In genomic region chr6:136696238-136696637, GRCh38 we compare ENCODE assay signal across 15 cellular contexts.
A peak's percentile ranks its signal among the peaks of the same experiment; 100 is the strongest.
DNase-seq lines count a peak whose midpoint lies in the region; ATAC-seq and TF ChIP-seq lines count a peak whose summit lies in the region.
"Had no signal": no experiment of that assay in that cellular context is flagged by ENCODE, and none has a peak within 500 bp of the region (broad histone marks: within the 10 kb centered on the region; RNA-seq: fewer than 3 reads in every experiment).

No MANE protein-coding gene starts in this region.

- DNase-seq in RWPE2 (ENCODE audit: low spot score) (no peak), fibroblast of pulmonary artery (ENCODE audit: low read depth) (peak; percentile 27), skeletal muscle cell (ENCODE audit: low read depth) (peak; percentile 34), OCI-LY7 (ENCODE audit: low spot score) (no peak)
- DNase-seq in CD4-positive, alpha-beta memory T cell = no peak
- DNase-seq: activated CD4-positive, alpha-beta memory T cell treated with anti-CD3 and anti-CD28 coated beads, Interleukin-2, amount 10 ng/mL, durations not matched to agents 7 days and 5 days; activated naive CD8-positive, alpha-beta T cell treated with anti-CD3 and anti-CD28 coated beads, Interleukin-2, amount 10 ng/mL, durations not matched to agents 7 days and 5 days; heart left ventricle; mesendoderm; PC-9; T-helper 2 cell had no signal

- H3K27ac ChIP-seq in HEK293 (ENCODE audit: extremely low read depth, low read depth, low read length) (no peak overlapping the region), RWPE2 (ENCODE audit: poor library complexity, severe bottlenecking) (peak overlapping the region; percentile 56), OCI-LY7 (ENCODE audit: low read depth, low read length, poor library complexity, severe bottlenecking) (no peak overlapping the region)
- no peak overlapping the region for H3K27ac ChIP-seq in CD4-positive, alpha-beta memory T cell (ENCODE audit: low read depth, low read length)
- H3K27ac ChIP-seq: PC-9 had no signal

- H3K27me3 ChIP-seq in RWPE2 (ENCODE audit: insufficient read depth, poor library complexity, severe bottlenecking) = no peaks in the 10 kb centered on the region
- H3K27me3 ChIP-seq in CD4-positive, alpha-beta memory T cell (ENCODE audit: insufficient read depth, low read length) = no peaks in the 10 kb centered on the region
- H3K27me3 ChIP-seq: heart left ventricle had no signal

- H4K20me1 ChIP-seq in OCI-LY7 (ENCODE audit: insufficient read depth, low read length) = no peaks in the 10 kb centered on the region

- TF ChIP-seq CTCF in HEK293 (tag by site-specific recombination; IDR thresholded peaks at IDR 0.05) (no peak), RWPE2 (IDR thresholded peaks at IDR 0.05; ENCODE audit: poor library complexity, severe bottlenecking) (no peak), fibroblast of pulmonary artery (IDR thresholded peaks at IDR 0.05; ENCODE audit: low read length, missing control alignments) (no peak), OCI-LY7 (conservative IDR thresholded peaks at IDR 0.05; ENCODE audit: low read length) (no peak)

- H3K27me3 Mint-ChIP-seq in CD4-positive, alpha-beta memory T cell = no peaks in the 10 kb centered on the region
- H3K27me3 Mint-ChIP-seq: activated CD4-positive, alpha-beta memory T cell treated with anti-CD3 and anti-CD28 coated beads, Interleukin-2, amount 10 ng/mL, durations not matched to agents 7 days and 5 days; activated naive CD8-positive, alpha-beta T cell treated with anti-CD3 and anti-CD28 coated beads, Interleukin-2, amount 10 ng/mL, durations not matched to agents 7 days and 5 days; IgD-negative memory B cell had no signal

- ATAC-seq in RWPE2 (ENCODE audit: low read depth) (peak; percentile 30; the same call in 2 of the 3 replicates), HG02981 (IDR thresholded peaks at IDR 0.05; ENCODE audit: unreplicated experiment) (no peak)

- BruUV-seq in OCI-LY7 (replicated peaks; lab: Mats Ljungman, UMichigan) = no TSS peak

- H3K4me3 ChIP-seq in HEK293 (ENCODE audit: low read depth, low read length) = no peak overlapping the region
- H3K4me3 ChIP-seq in RWPE2 (ENCODE audit: severe bottlenecking) = no peak overlapping the region
- no peak overlapping the region for H3K4me3 ChIP-seq in fibroblast of pulmonary artery (replicated peaks; ENCODE audit: low read depth, low read length)
- H3K4me3 ChIP-seq in skeletal muscle cell (ENCODE audit: low read depth, low read length) = no peak overlapping the region
- no peak overlapping the region for H3K4me3 ChIP-seq in CD4-positive, alpha-beta memory T cell (ENCODE audit: low read length in 2 of 2)
- H3K4me3 ChIP-seq in OCI-LY7 (ENCODE audit: low read depth, low read length, poor library complexity, severe bottlenecking) = no peak overlapping the region
- H3K4me3 ChIP-seq: heart left ventricle, PC-9 had no signal

- no peaks in the 10 kb centered on the region for H3K79me2 ChIP-seq in OCI-LY7 (ENCODE audit: insufficient read depth, low read depth, low read length)

- no peaks in the 10 kb centered on the region for H3K9me3 Mint-ChIP-seq in CD4-positive, alpha-beta memory T cell
- H3K9me3 Mint-ChIP-seq: activated CD4-positive, alpha-beta memory T cell treated with anti-CD3 and anti-CD28 coated beads, Interleukin-2, amount 10 ng/mL, durations not matched to agents 7 days and 5 days; activated naive CD8-positive, alpha-beta T cell treated with anti-CD3 and anti-CD28 coated beads, Interleukin-2, amount 10 ng/mL, durations not matched to agents 7 days and 5 days; IgD-negative memory B cell had no signal

- H2AFZ ChIP-seq in OCI-LY7 (ENCODE audit: low read length) = no peak overlapping the region
- H2AFZ ChIP-seq: PC-9 had no signal

- H3K36me3 Mint-ChIP-seq in CD4-positive, alpha-beta memory T cell = peaks cover 37 to 60% of the 10 kb centered on the region in 2 donors

- no peaks in the 10 kb centered on the region for H3K9me2 ChIP-seq in OCI-LY7 (ENCODE audit: insufficient read depth, low read length)

- H3K4me2 ChIP-seq in OCI-LY7 (ENCODE audit: low read length) = no peak overlapping the region
- H3K4me2 ChIP-seq: PC-9 had no signal

- H3K4me1 Mint-ChIP-seq in CD4-positive, alpha-beta memory T cell = peaks cover 15 to 26% (median 18%) of the 10 kb centered on the region in 4 donors

- intact Hi-C loops in CD4-positive, alpha-beta memory T cell (cut with micrococcal nuclease) = no loop called here
- intact Hi-C loops in OCI-LY7 (cut with micrococcal nuclease; ENCODE audit: unreplicated experiment) = no loop called here

- no peak overlapping the region for H3K4me3 Mint-ChIP-seq in CD4-positive, alpha-beta memory T cell
- H3K4me3 Mint-ChIP-seq: activated CD4-positive, alpha-beta memory T cell treated with anti-CD3 and anti-CD28 coated beads, Interleukin-2, amount 10 ng/mL, durations not matched to agents 7 days and 5 days; activated naive CD8-positive, alpha-beta T cell treated with anti-CD3 and anti-CD28 coated beads, Interleukin-2, amount 10 ng/mL, durations not matched to agents 7 days and 5 days; IgD-negative memory B cell had no signal

- no peaks in the 10 kb centered on the region for H3K9me3 ChIP-seq in HEK293 (ENCODE audit: control insufficient read depth, insufficient read depth, low read depth, low read length)
- H3K9me3 ChIP-seq in RWPE2 (ENCODE audit: severe bottlenecking) = no peaks in the 10 kb centered on the region
- no peaks in the 10 kb centered on the region for H3K9me3 ChIP-seq in CD4-positive, alpha-beta memory T cell (ENCODE audit: control insufficient read depth in 1 of 2, low read length in 2 of 2)
- no peaks in the 10 kb centered on the region for H3K9me3 ChIP-seq in OCI-LY7 (ENCODE audit: low read length)
- H3K9me3 ChIP-seq: heart left ventricle had no signal

- peak overlapping the region in 1 of 7 donors; percentile 6 for H3K27ac Mint-ChIP-seq in CD4-positive, alpha-beta memory T cell
- H3K27ac Mint-ChIP-seq: activated CD4-positive, alpha-beta memory T cell treated with anti-CD3 and anti-CD28 coated beads, Interleukin-2, amount 10 ng/mL, durations not matched to agents 7 days and 5 days; activated naive CD8-positive, alpha-beta T cell treated with anti-CD3 and anti-CD28 coated beads, Interleukin-2, amount 10 ng/mL, durations not matched to agents 7 days and 5 days; IgD-negative memory B cell; progenitor cell of endocrine pancreas had no signal

- H3K36me3 ChIP-seq in HEK293 (ENCODE audit: control insufficient read depth in 2 of 2, insufficient read depth in 1 of 2, low read length in 2 of 2) (peaks cover 0 to 4% of the 10 kb centered on the region in 2 experiments; a peak in 1 of 3 replicates), RWPE2 (ENCODE audit: low read depth) (no peaks in the 10 kb centered on the region), OCI-LY7 (ENCODE audit: insufficient read depth, low read length) (peaks cover 32% of the 10 kb centered on the region)
- peaks cover 32% of the 10 kb centered on the region for H3K36me3 ChIP-seq in CD4-positive, alpha-beta memory T cell (ENCODE audit: insufficient read depth, low read length)

- no peaks in the 10 kb centered on the region for H3K4me1 ChIP-seq in HEK293 (ENCODE audit: control insufficient read depth, insufficient read depth, low read length)
- H3K4me1 ChIP-seq in RWPE2 (ENCODE audit: insufficient read depth, poor library complexity, severe bottlenecking) = peaks cover 28% of the 10 kb centered on the region
- H3K4me1 ChIP-seq in CD4-positive, alpha-beta memory T cell (ENCODE audit: insufficient read depth, low read length) = peaks cover 13% of the 10 kb centered on the region
- no peaks in the 10 kb centered on the region for H3K4me1 ChIP-seq in OCI-LY7 (ENCODE audit: insufficient read depth, low read length, poor library complexity, severe bottlenecking)

- CTCF ChIA-PET in HEK293 (lab: Yijun Ruan, JAX) = interaction anchor here (0.5 to 1.0 kb wide), 3 partner anchors 96 to 317 kb away, joined by 3 to 4 read pairs (median 3); partner anchors contain the start of gene MAP3K5
- CTCF ChIA-PET in CD4-positive, alpha-beta memory T cell (lab: Charles Lee; ENCODE audit: partially characterized antibody) = interaction anchor here (6.7 to 7.4 kb wide), 2 partner anchors 52 to 95 kb away, joined by 34 to 50 read pairs; partner anchors contain the start of gene MAP3K5
- CTCF ChIA-PET in OCI-LY7 (lab: Charles Lee; ENCODE audit: unreplicated experiment) = no interaction called here

- POLR2A ChIA-PET in HEK293 (lab: Yijun Ruan, JAX) (no interaction called here), OCI-LY7 (lab: Charles Lee) (interaction anchor here (0.9 kb wide), 1 partner anchor 95 kb away, joined by 3 read pairs; no protein-coding TSS in a partner anchor)
- POLR2A ChIA-PET in CD4-positive, alpha-beta memory T cell (lab: Charles Lee; ENCODE audit: partially characterized antibody) = no interaction called here

TF ChIP-seq in HEK293, 187 proteins besides CTCF, POLR2A, EP300 and RAD21 (continues in another document):
- TF ChIP-seq PRDM6 (tag by site-specific recombination; IDR thresholded peaks at IDR 0.05) (peak; percentile 42), ZNF660 (tag by site-specific recombination; IDR thresholded peaks at IDR 0.05) (no peak), HOXA7 (CRISPR knock-in tag; IDR thresholded peaks at IDR 0.05; ENCODE audit: borderline replicate concordance) (no peak), BCL6B (tag by site-specific recombination; IDR thresholded peaks at IDR 0.05) (no peak), ZFHX2 (tag by site-specific recombination; conservative IDR thresholded peaks at IDR 0.05) (no peak), ZNF549 (tag by site-specific recombination; IDR thresholded peaks at IDR 0.05) (no peak)

Comparison
In these comparisons a context has a peak if more than half of its experiments do, and no peak if none do; other contexts are left out.
1. DNase-seq: peak in fibroblast of pulmonary artery (single experiment) and skeletal muscle cell (single experiment); none in RWPE2 (single experiment), CD4-positive, alpha-beta memory T cell (0 of 5) and OCI-LY7 (single experiment).